ENCODE assay signal across 15 cellular contexts in the genomic region with DNA sequence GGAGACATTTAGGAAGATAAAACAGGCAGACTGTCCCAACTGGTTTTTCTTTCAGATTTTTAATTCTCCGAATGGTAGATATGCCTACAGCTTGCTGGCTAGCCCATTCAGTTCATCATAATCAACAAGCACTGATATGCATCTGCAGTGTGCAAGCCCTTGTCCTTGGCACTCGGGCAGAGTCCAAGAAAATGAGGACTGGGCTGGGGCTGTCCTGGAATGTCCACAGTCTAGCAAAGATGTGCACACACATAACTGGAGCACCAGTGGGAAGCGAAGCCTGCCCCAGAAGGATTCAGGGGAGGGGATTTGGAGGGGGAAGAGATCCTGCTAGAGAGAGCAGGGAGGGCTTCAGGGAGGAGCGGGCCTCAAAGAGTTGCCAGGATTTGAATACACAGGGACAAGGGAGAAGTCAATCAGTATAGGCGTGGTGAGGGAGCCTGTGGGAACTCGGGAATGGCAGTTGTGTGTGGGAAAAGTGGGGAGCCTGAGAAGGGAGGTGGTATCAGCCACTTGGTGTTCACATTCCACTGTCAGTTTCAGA.
A peak's percentile ranks its signal among the peaks of the same experiment; 100 is the strongest.
DNase-seq lines count a peak whose midpoint lies in the region; ATAC-seq, FAIRE-seq and TF ChIP-seq lines count a peak whose summit lies in the region.
"Had no signal": no experiment of that assay in that cellular context is flagged by ENCODE, and none has a peak within 500 bp of the region (broad histone marks: within the 10 kb centered on the region; RNA-seq: fewer than 3 reads in every experiment).

No MANE protein-coding gene starts in this region.

- H3K4me3 Mint-ChIP-seq in stimulated activated effector memory CD8-positive, alpha-beta T cell treated with anti-CD3 and anti-CD28 coated beads, Interleukin-12 subunit alpha, Interleukin-12 subunit beta, amount 100 ng/mL, for 72 hours: no peak overlapping the region
- H3K4me3 Mint-ChIP-seq: activated naive CD8-positive, alpha-beta T cell; CD4-positive, alpha-beta T cell had no signal

- peaks cover 27% of the 10 kb centered on the region for H3K4me1 Mint-ChIP-seq in stimulated activated effector memory CD8-positive, alpha-beta T cell treated with anti-CD3 and anti-CD28 coated beads, Interleukin-12 subunit alpha, Interleukin-12 subunit beta, amount 100 ng/mL, for 72 hours

- 0 out of 2 replicates have a peak overlapping the region, but pooled peaks have one; percentile 64 for H3K27ac ChIP-seq in DND-41 (ENCODE audit: low read length)
- H3K27ac ChIP-seq in RWPE2 (ENCODE audit: poor library complexity, severe bottlenecking): peak overlapping the region; percentile 54

- no peaks in the 10 kb centered on the region for H3K9me3 Mint-ChIP-seq in stimulated activated effector memory CD8-positive, alpha-beta T cell treated with anti-CD3 and anti-CD28 coated beads, Interleukin-12 subunit alpha, Interleukin-12 subunit beta, amount 100 ng/mL, for 72 hours
- H3K9me3 Mint-ChIP-seq: CD4-positive, alpha-beta T cell had no signal

- H4K20me1 ChIP-seq in DND-41 (ENCODE audit: insufficient read depth, low read length): no peaks in the 10 kb centered on the region

- H2AFZ ChIP-seq in DND-41 (ENCODE audit: low read depth, low read length): no peak overlapping the region

- no peak for DNase-seq in DND-41
- peak; percentile 43 for DNase-seq in RWPE2 (ENCODE audit: low spot score)
- DNase-seq in islet precursor cell: peak; percentile 25
- no peak for DNase-seq in stimulated activated effector memory CD8-positive, alpha-beta T cell treated with anti-CD3 and anti-CD28 coated beads, Interleukin-12 subunit alpha, Interleukin-12 subunit beta, amount 100 ng/mL, for 72 hours (ENCODE audit: low spot score in 2 of 2)
- no peak for DNase-seq in GF-D8 (lab: John Stamatoyannopoulos, UW)
- DNase-seq in urothelium cell line (ENCODE audit: low spot score): no peak
- DNase-seq: CD4-positive, alpha-beta T cell; foreskin melanocyte; NCI-H1436 treated with DMSO at 0.1 percent for 48 hours; NCI-H345; stimulated activated CD4-positive, alpha-beta T cell treated with anti-CD3 and anti-CD28 coated beads, Interleukin-4, amount 100 ng/mL, for 4 hours had no signal

- H3K36me3 ChIP-seq in DND-41 (ENCODE audit: insufficient read depth, low read length) (peaks cover 9% of the 10 kb centered on the region; the same call in 1 of the 2 replicates), RWPE2 (ENCODE audit: low read depth) (peaks cover 32% of the 10 kb centered on the region)

- peaks cover 16% of the 10 kb centered on the region for H3K4me1 ChIP-seq in DND-41 (ENCODE audit: insufficient read depth, low read length)
- H3K4me1 ChIP-seq in RWPE2 (ENCODE audit: insufficient read depth, poor library complexity, severe bottlenecking): peaks cover 10% of the 10 kb centered on the region

- H3K36me3 Mint-ChIP-seq in stimulated activated effector memory CD8-positive, alpha-beta T cell treated with anti-CD3 and anti-CD28 coated beads, Interleukin-12 subunit alpha, Interleukin-12 subunit beta, amount 100 ng/mL, for 72 hours: peaks cover 59% of the 10 kb centered on the region

- FAIRE-seq in urothelium cell line (lab: Jason Lieb, UNC): no peak
- FAIRE-seq: endometrium had no signal

- no peak for TF ChIP-seq CTCF in DND-41 (IDR thresholded peaks at IDR 0.05; ENCODE audit: borderline replicate concordance, extremely low read depth, low read length, poor library complexity, severe bottlenecking)
- no peak for TF ChIP-seq CTCF in RWPE2 (IDR thresholded peaks at IDR 0.05; ENCODE audit: poor library complexity, severe bottlenecking)

- peak overlapping the region; percentile 83 for H3K27ac Mint-ChIP-seq in stimulated activated effector memory CD8-positive, alpha-beta T cell treated with anti-CD3 and anti-CD28 coated beads, Interleukin-12 subunit alpha, Interleukin-12 subunit beta, amount 100 ng/mL, for 72 hours
- H3K27ac Mint-ChIP-seq: activated naive CD8-positive, alpha-beta T cell; CD4-positive, alpha-beta T cell had no signal

- no peaks in the 10 kb centered on the region for H3K27me3 ChIP-seq in DND-41 (ENCODE audit: insufficient read depth, low read length, poor library complexity)
- H3K27me3 ChIP-seq in RWPE2 (ENCODE audit: insufficient read depth, poor library complexity, severe bottlenecking): no peaks in the 10 kb centered on the region

- H3K4me3 ChIP-seq in DND-41 (ENCODE audit: low read depth in 1 of 2, low read length in 2 of 2) (no peak overlapping the region), RWPE2 (ENCODE audit: severe bottlenecking) (no peak overlapping the region)

- no peak overlapping the region for H3K4me2 ChIP-seq in DND-41 (ENCODE audit: insufficient read depth, low read length)

- ATAC-seq in DND-41 (ENCODE audit: insufficient read depth, low read depth): no peak
- ATAC-seq in RWPE2 (ENCODE audit: low read depth): no peak
- ATAC-seq in stimulated activated effector memory CD8-positive, alpha-beta T cell treated with anti-CD3 and anti-CD28 coated beads, Interleukin-12 subunit alpha, Interleukin-12 subunit beta, amount 100 ng/mL, for 72 hours: no peak
- ATAC-seq in HG03432 (IDR thresholded peaks at IDR 0.05; ENCODE audit: unreplicated experiment): no peak

- H3K79me2 ChIP-seq in DND-41 (ENCODE audit: insufficient read depth, low read length): no peaks in the 10 kb centered on the region

- H3K9me3 ChIP-seq in DND-41 (ENCODE audit: insufficient read depth, low read length, severe bottlenecking): no peaks in the 10 kb centered on the region
- no peaks in the 10 kb centered on the region for H3K9me3 ChIP-seq in RWPE2 (ENCODE audit: severe bottlenecking)

- no peak overlapping the region for H3K9ac ChIP-seq in DND-41 (ENCODE audit: low read depth, low read length)
- H3K9ac ChIP-seq: KMS-11 had no signal

Comparison
In these comparisons a context has a peak if more than half of its experiments do, and no peak if none do; other contexts are left out.
1. DNase-seq: peak in RWPE2 (single experiment) and islet precursor cell (single experiment); none in DND-41 (single experiment), stimulated activated effector memory CD8-positive, alpha-beta T cell treated with anti-CD3 and anti-CD28 coated beads, Interleukin-12 subunit alpha, Interleukin-12 subunit beta, amount 100 ng/mL, for 72 hours (0 of 2), GF-D8 (single experiment) and urothelium cell line (single experiment).